Comparison of ENCODE assay signal across 2 cellular contexts in the genomic region with DNA sequence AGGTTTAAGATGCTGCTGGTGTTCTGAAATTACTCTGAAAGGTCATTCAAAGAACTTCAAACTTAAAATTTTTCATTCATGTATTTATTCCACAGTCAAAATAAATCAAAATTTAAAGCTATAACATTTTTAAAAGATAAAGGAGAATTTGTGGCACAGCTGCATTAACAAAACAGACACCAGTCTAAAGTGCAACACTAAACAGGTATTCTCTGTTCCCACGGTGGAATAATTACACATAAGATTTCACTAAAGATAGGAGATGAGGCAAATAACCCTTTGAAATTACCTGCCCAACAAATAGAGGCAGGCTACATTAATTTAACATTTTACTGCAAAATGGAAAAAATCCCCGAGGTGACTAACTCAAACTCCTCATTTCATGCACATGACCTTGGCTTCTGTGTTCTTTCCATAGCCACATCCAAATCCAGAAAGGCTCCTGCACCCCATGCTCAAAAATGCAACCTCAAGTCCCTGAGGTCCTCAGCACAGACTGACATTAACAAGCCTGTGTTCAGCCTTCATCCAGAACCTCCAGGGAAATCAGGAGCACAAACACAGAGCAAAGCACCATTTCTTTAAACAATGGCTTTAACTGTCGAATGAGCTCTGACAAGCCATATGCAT.
TF ChIP-seq lines count a peak whose summit lies in the region.

No MANE protein-coding gene starts in this region.

TF ChIP-seq in GM12878, 131 proteins besides CTCF, POLR2A, EP300 and RAD21:
- TF ChIP-seq CBFB (IDR thresholded peaks at IDR 0.05; ENCODE audit: low read depth) (no peak), FOXK2 (IDR thresholded peaks at IDR 0.05) (no peak), HDGF (IDR thresholded peaks at IDR 0.05) (no peak), NR2C2 (IDR thresholded peaks at IDR 0.05; ENCODE audit: borderline replicate concordance, control insufficient read depth, insufficient read length, low read depth) (no peak), TARDBP (IDR thresholded peaks at IDR 0.05; ENCODE audit: borderline replicate concordance) (no peak), ELK1 (IDR thresholded peaks at IDR 0.05; ENCODE audit: low read depth, low read length) (no peak), PKNOX1 (IDR thresholded peaks at IDR 0.05) (no peak), TBL1XR1 (IDR thresholded peaks at IDR 0.05; ENCODE audit: low read depth, low read length) (no peak)

TF ChIP-seq in liver, 16 proteins besides CTCF, POLR2A, EP300 and RAD21:
- no peak for TF ChIP-seq RXRA (IDR thresholded peaks at IDR 0.05)
- no peak for TF ChIP-seq JUND (IDR thresholded peaks at IDR 0.05)
- TF ChIP-seq FOXA1 (IDR thresholded peaks at IDR 0.05): no peak
- TF ChIP-seq HNF4G (IDR thresholded peaks at IDR 0.05): peak; percentile 8
- peak; percentile 54 to 62 for TF ChIP-seq HNF4A (conservative IDR thresholded peaks at IDR 0.05)
- no peak for TF ChIP-seq FOXA2 (IDR thresholded peaks at IDR 0.05)
- no peak for TF ChIP-seq TAF1 (conservative IDR thresholded peaks at IDR 0.05)
- no peak for TF ChIP-seq REST (IDR thresholded peaks at IDR 0.05)
- TF ChIP-seq, protein P1, sequence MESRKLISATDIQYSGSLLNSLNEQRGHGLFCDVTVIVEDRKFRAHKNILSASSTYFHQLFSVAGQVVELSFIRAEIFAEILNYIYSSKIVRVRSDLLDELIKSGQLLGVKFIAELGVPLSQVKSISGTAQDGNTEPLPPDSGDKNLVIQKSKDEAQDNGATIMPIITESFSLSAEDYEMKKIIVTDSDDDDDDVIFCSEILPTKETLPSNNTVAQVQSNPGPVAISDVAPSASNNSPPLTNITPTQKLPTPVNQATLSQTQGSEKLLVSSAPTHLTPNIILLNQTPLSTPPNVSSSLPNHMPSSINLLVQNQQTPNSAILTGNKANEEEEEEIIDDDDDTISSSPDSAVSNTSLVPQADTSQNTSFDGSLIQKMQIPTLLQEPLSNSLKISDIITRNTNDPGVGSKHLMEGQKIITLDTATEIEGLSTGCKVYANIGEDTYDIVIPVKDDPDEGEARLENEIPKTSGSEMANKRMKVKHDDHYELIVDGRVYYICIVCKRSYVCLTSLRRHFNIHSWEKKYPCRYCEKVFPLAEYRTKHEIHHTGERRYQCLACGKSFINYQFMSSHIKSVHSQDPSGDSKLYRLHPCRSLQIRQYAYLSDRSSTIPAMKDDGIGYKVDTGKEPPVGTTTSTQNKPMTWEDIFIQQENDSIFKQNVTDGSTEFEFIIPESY (IDR thresholded peaks at IDR 0.05): no peak
